Comparison of ENCODE assay signal across 8 cellular contexts in the genomic region with DNA sequence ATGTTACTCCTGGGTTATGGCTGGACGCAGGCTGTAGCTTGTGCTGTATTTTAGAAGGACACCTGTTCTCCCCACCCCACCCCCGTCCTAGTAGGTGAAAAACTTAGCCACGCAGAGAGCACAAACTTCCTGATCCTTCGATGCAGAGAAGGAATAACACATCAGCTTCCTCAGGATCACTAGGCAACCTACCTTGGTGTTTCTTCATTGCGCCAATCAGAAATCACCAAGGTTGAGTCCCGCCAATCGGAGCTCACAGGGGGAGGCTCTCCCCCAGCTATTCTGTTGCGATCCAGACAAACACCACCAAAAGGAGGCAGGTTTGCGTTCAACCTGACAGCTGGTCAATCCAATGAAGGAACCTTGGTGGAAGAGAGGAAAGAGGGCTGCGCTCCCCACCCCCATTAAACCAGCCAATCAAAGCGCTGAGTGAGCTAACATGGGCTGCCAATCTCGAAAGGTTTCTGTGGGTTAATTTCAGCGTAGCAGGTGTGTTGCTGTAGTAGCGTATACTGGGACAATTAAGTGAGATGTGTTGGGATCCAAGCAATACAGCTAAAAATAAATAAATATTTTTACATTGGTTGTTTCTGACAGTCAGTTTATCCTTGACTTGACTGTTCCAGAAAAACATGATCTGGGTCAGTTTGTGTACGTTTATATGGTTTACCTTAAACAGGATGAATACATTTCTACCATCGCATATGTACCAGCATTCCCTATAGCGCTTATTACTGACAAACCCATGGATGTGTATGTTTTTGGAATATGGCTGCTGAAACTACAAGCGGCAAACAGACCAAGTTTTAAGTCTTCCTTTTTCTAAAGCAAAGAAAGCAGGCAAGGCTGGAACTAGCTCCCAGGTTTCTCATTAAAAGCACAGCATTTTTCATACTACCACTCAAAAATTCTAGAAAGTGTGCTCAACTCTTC. TPM values are rescaled to one million over a fixed set of nuclear protein-coding genes. Genes with fewer than 3 reads are reported as not detected.
DNase-seq lines count a peak whose midpoint lies in the region; ATAC-seq and TF ChIP-seq lines count a peak whose summit lies in the region.

A gene (minus strand): TSS at position 160 of the 933 bp plus-strand sequence. CDS start 2,316 bp downstream, outside the sequence.

- peaks cover 18% of the 10 kb centered on the region for H3K27me3 Mint-ChIP-seq in T-helper 2 cell treated with Interferon-gamma antibody and Interleukin-4, amounts not matched to agents 5 μg/mL and 100 μg/mL, for 36 hours (ENCODE audit: low read depth)

- peak within 1 kb of the TSS; percentile 98 for H3K4me3 Mint-ChIP-seq in T-helper 2 cell treated with Interferon-gamma antibody and Interleukin-4, amounts not matched to agents 5 μg/mL and 100 μg/mL, for 36 hours

- H3K36me3 ChIP-seq in rectal smooth muscle tissue (ENCODE audit: control insufficient read depth, insufficient read depth, low read length): peaks cover 5% of the 10 kb centered on the region
- no peaks in the 10 kb centered on the region for H3K36me3 ChIP-seq in aorta (ENCODE audit: control insufficient read depth in 1 of 2, insufficient read depth in 2 of 2, low read length in 1 of 2)

- peak; percentile 24 for TF ChIP-seq CTCF in astrocyte of the cerebellum (IDR thresholded peaks at IDR 0.05; ENCODE audit: low read depth, low read length, missing control alignments)

- peak within 1 kb of the TSS; percentile 49 for H3K9ac ChIP-seq in rectal smooth muscle tissue (ENCODE audit: low read length)

- H3K27me3 ChIP-seq in rectal smooth muscle tissue (ENCODE audit: control insufficient read depth, insufficient read depth, low read length) (no peaks in the 10 kb centered on the region), aorta (ENCODE audit: control insufficient read depth in 1 of 2, insufficient read depth in 2 of 2, low read length in 1 of 2) (no peaks in the 10 kb centered on the region)

- intact Hi-C loops in aorta (cut with DNase I): no loop called here

- peak within 1 kb of the TSS; percentile 53 for H3K27ac ChIP-seq in rectal smooth muscle tissue (ENCODE audit: low read depth, low read length)
- no peak within 1 kb of the TSS for H3K27ac ChIP-seq in aorta (ENCODE audit: low read depth in 1 of 2, low read length in 2 of 2)

- in situ Hi-C loops in astrocyte of the cerebellum (cut with HindIII; ENCODE audit: low sequenced_read_pairs): no loop called here

- no peaks in the 10 kb centered on the region for H3K9me3 ChIP-seq in aorta (ENCODE audit: control insufficient read depth, low read length)

- H3K4me1 Mint-ChIP-seq in T-helper 2 cell treated with Interferon-gamma antibody and Interleukin-4, amounts not matched to agents 5 μg/mL and 100 μg/mL, for 36 hours (ENCODE audit: low read depth): peaks cover 15% of the 10 kb centered on the region

- peak; percentile 98 to 99 for DNase-seq in NCI-H1930 (lab: John Stamatoyannopoulos, UW)
- DNase-seq in T-helper 2 cell treated with Interferon-gamma antibody and Interleukin-4, amounts not matched to agents 5 μg/mL and 100 μg/mL, for 36 hours (ENCODE audit: low spot score): peak; percentile 91
- peak; percentile 97 for DNase-seq in astrocyte of the cerebellum (ENCODE audit: low read depth)
- peak; percentile 86 for DNase-seq in hepatic stellate cell (ENCODE audit: low spot score)
- DNase-seq in aorta: peak; percentile 92 to 93

- H3K27ac Mint-ChIP-seq in T-helper 2 cell treated with Interferon-gamma antibody and Interleukin-4, amounts not matched to agents 5 μg/mL and 100 μg/mL, for 36 hours: peak within 1 kb of the TSS; percentile 89

- H3K4me1 ChIP-seq in rectal smooth muscle tissue (ENCODE audit: control insufficient read depth, insufficient read depth, low read length) (peaks cover 4% of the 10 kb centered on the region), aorta (ENCODE audit: control insufficient read depth in 1 of 2, insufficient read depth in 2 of 2, low read length in 2 of 2) (no peaks in the 10 kb centered on the region)

- ATAC-seq in GM18499 (IDR thresholded peaks at IDR 0.05; ENCODE audit: insufficient read depth, unreplicated experiment) (peak; percentile 95), HG02970 (IDR thresholded peaks at IDR 0.05; ENCODE audit: low FRiP score, unreplicated experiment) (peak; percentile 97), aorta (ENCODE audit: low FRiP score) (peak; percentile 100)

- WGBS in aorta, 2 donors: 1 to 2% methylated on average over 18 of the region's 18 CpGs

- peaks cover 23% of the 10 kb centered on the region for H3K36me3 Mint-ChIP-seq in T-helper 2 cell treated with Interferon-gamma antibody and Interleukin-4, amounts not matched to agents 5 μg/mL and 100 μg/mL, for 36 hours (ENCODE audit: low read depth)

- no peaks in the 10 kb centered on the region for H3K9me3 Mint-ChIP-seq in T-helper 2 cell treated with Interferon-gamma antibody and Interleukin-4, amounts not matched to agents 5 μg/mL and 100 μg/mL, for 36 hours

- peak within 1 kb of the TSS; percentile 79 for H3K4me3 ChIP-seq in astrocyte of the cerebellum (ENCODE audit: low read depth, low read length)
- peak within 1 kb of the TSS; percentile 98 for H3K4me3 ChIP-seq in rectal smooth muscle tissue (ENCODE audit: low read length)
- peak within 1 kb of the TSS; percentile 79 to 85 for H3K4me3 ChIP-seq in aorta (ENCODE audit: low read length in 2 of 2)

RNA-seq across cellular contexts. Expression of the gene that starts here (rescaled TPM):
- total RNA-seq in aorta: 10 to 100 TPM; 23.9 to 27.6 TPM
- polyA plus RNA-seq in aorta: 10 to 100 TPM; 15.8 to 17.0 TPM
